ENCODE assay signal across 2 cellular contexts in the genomic region with DNA sequence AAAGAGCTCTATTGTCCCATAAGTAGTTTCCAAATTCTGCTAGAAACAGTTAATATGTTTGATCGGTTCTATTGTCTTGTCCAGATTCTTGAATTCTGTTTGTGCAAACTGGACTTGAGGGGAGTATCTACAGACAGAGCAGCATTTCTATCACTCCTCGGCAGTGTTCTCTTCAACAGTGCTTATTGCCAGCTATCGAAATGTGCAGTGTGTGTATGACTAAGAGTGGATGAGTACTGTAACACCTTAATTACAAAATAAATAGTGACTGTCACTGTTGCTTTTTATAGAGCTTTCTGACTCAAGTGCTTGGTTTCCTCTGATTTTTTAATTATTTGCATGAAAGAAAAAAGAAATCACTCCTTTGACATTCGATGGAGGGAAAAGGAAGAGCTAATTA.
TF ChIP-seq lines count a peak whose summit lies in the region.

No MANE protein-coding gene starts in this region.

TF ChIP-seq in GM23338, 12 proteins besides CTCF, POLR2A, EP300 and RAD21:
- TF ChIP-seq JUNB (IDR thresholded peaks at IDR 0.05; ENCODE audit: unreplicated experiment), result no peak
- TF ChIP-seq ZNF331 (CRISPR knock-in tag; IDR thresholded peaks at IDR 0.05; ENCODE audit: low read depth), result no peak
- no peak for TF ChIP-seq POLR2AphosphoS5 (IDR thresholded peaks at IDR 0.05; ENCODE audit: low read depth)
- no peak for TF ChIP-seq ZNF462 (CRISPR knock-in tag; IDR thresholded peaks at IDR 0.05)
- no peak for TF ChIP-seq ETS1 (IDR thresholded peaks at IDR 0.05)
- TF ChIP-seq EZH2phosphoT487 (IDR thresholded peaks at IDR 0.05; ENCODE audit: unreplicated experiment), result no peak
- TF ChIP-seq, protein P1, sequence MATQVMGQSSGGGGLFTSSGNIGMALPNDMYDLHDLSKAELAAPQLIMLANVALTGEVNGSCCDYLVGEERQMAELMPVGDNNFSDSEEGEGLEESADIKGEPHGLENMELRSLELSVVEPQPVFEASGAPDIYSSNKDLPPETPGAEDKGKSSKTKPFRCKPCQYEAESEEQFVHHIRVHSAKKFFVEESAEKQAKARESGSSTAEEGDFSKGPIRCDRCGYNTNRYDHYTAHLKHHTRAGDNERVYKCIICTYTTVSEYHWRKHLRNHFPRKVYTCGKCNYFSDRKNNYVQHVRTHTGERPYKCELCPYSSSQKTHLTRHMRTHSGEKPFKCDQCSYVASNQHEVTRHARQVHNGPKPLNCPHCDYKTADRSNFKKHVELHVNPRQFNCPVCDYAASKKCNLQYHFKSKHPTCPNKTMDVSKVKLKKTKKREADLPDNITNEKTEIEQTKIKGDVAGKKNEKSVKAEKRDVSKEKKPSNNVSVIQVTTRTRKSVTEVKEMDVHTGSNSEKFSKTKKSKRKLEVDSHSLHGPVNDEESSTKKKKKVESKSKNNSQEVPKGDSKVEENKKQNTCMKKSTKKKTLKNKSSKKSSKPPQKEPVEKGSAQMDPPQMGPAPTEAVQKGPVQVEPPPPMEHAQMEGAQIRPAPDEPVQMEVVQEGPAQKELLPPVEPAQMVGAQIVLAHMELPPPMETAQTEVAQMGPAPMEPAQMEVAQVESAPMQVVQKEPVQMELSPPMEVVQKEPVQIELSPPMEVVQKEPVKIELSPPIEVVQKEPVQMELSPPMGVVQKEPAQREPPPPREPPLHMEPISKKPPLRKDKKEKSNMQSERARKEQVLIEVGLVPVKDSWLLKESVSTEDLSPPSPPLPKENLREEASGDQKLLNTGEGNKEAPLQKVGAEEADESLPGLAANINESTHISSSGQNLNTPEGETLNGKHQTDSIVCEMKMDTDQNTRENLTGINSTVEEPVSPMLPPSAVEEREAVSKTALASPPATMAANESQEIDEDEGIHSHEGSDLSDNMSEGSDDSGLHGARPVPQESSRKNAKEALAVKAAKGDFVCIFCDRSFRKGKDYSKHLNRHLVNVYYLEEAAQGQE (IDR thresholded peaks at IDR 0.05; ENCODE audit: unreplicated experiment), result no peak
- TF ChIP-seq ZNF114 (CRISPR knock-in tag; IDR thresholded peaks at IDR 0.05), result no peak
- no peak for TF ChIP-seq CREB1 (CRISPR knock-in tag; IDR thresholded peaks at IDR 0.05; ENCODE audit: low read depth)
TF ChIP-seq in GM23338: peak in this region for 0.

TF ChIP-seq in H1, 55 proteins besides CTCF, POLR2A, EP300 and RAD21:
- TF ChIP-seq SP4 (IDR thresholded peaks at IDR 0.05; ENCODE audit: low read length) (no peak), HDAC2 (IDR thresholded peaks at IDR 0.05; ENCODE audit: borderline replicate concordance in 1 of 2, low read depth in 2 of 2, low read length in 2 of 2) (no peak), RXRA (IDR thresholded peaks at IDR 0.05; ENCODE audit: insufficient read depth, low read depth, low read length) (no peak), TAF7 (optimal IDR thresholded peaks at IDR 0.05; ENCODE audit: borderline replicate concordance, low read depth, low read length) (no peak), TBP (IDR thresholded peaks at IDR 0.05; ENCODE audit: low read depth, low read length) (no peak), EGR1 (IDR thresholded peaks at IDR 0.05; ENCODE audit: borderline replicate concordance, low read depth, low read length) (no peak), BRCA1 (IDR thresholded peaks at IDR 0.05; ENCODE audit: low read depth, low read length) (no peak), TAF1 (IDR thresholded peaks at IDR 0.05; ENCODE audit: low read depth, low read length) (no peak), NRF1 (IDR thresholded peaks at IDR 0.05; ENCODE audit: low read depth, low read length) (no peak), ZNF274 (IDR thresholded peaks at IDR 0.05; ENCODE audit: borderline replicate concordance, extremely low read depth, low read length) (no peak), RFX5 (IDR thresholded peaks at IDR 0.05; ENCODE audit: borderline replicate concordance, low read depth, low read length) (no peak), JUND (IDR thresholded peaks at IDR 0.05; ENCODE audit: low read length) (no peak), RBBP5 (IDR thresholded peaks at IDR 0.05; ENCODE audit: borderline replicate concordance, low read depth, low read length) (no peak), KDM1A (IDR thresholded peaks at IDR 0.05; ENCODE audit: borderline replicate concordance, low read length) (no peak), BCL11A (IDR thresholded peaks at IDR 0.05; ENCODE audit: low read depth in 2 of 2, low read length in 2 of 2) (no peak), SIRT6 (IDR thresholded peaks at IDR 0.05; ENCODE audit: low read length) (no peak), EZH2 (IDR thresholded peaks at IDR 0.05; ENCODE audit: low read depth, low read length, severe bottlenecking) (no peak), SIN3A (conservative IDR thresholded peaks at IDR 0.05 in 1 of 2, IDR thresholded peaks at IDR 0.05 in 1 of 2; ENCODE audit: low read depth in 1 of 2, low read length in 2 of 2) (no peak)
